8 cellular contexts compared by ENCODE assay signal in genomic region chr19:34172661-34173144, GRCh38. TPM values are rescaled to one million over a fixed set of nuclear protein-coding genes. Genes with fewer than 3 reads are reported as not detected.
DNase-seq lines count a peak whose midpoint lies in the region; ATAC-seq and TF ChIP-seq lines count a peak whose summit lies in the region.

No MANE protein-coding gene starts in this region.

- ATAC-seq in left lobe of liver, result peak; percentile 53

- peak overlapping the region; percentile 64 for H2AFZ ChIP-seq in MM.1S (ENCODE audit: low read length)

- H3K4me3 Mint-ChIP-seq in MCF 10A (ENCODE audit: unreplicated experiment), result peak overlapping the region; percentile 86

- H3K4me1 ChIP-seq in MM.1S (ENCODE audit: low read length), result peaks cover 23% of the 10 kb centered on the region; the same call in 1 of the 2 replicates

- no peaks in the 10 kb centered on the region for H3K9me2 ChIP-seq in MM.1S (replicated peaks; ENCODE audit: insufficient read depth, low read length)

- BruUV-seq in MCF 10A (replicated peaks; lab: Mats Ljungman, UMichigan), result no TSS peak

- H3K9ac ChIP-seq in MM.1S (ENCODE audit: low read length), result peak overlapping the region; percentile 98

- peaks cover 61% of the 10 kb centered on the region for H3K79me2 ChIP-seq in MM.1S (ENCODE audit: low read length)

- peaks cover 14% of the 10 kb centered on the region; the same call in 1 of the 2 replicates for H3F3A ChIP-seq in MM.1S (ENCODE audit: insufficient read depth, low read length)

- no peaks in the 10 kb centered on the region; the same call in 1 of the 2 replicates for H3K36me3 ChIP-seq in MM.1S (replicated peaks; ENCODE audit: insufficient read depth, low read length)

- peaks cover 42% of the 10 kb centered on the region for H3K36me3 Mint-ChIP-seq in MCF 10A (ENCODE audit: insufficient read depth, unreplicated experiment)

- POLR2A ChIA-PET in MCF 10A (lab: Yijun Ruan, JAX), result interaction anchor here (0.7 to 2.9 kb wide), 11 partner anchors 12 to 870 kb away, joined by 3 to 11 read pairs (median 6); partner anchors contain the start of genes CEBPA and UBA2

- H3K4me1 Mint-ChIP-seq in MCF 10A (ENCODE audit: insufficient read depth, unreplicated experiment), result peaks cover 14% of the 10 kb centered on the region

- H3K9me3 Mint-ChIP-seq in MCF 10A (ENCODE audit: unreplicated experiment), result no peaks in the 10 kb centered on the region

- no peaks in the 10 kb centered on the region for H3K9me3 ChIP-seq in MM.1S (replicated peaks; ENCODE audit: insufficient read depth, low read length)

- DNase-seq in NCI-H1694 treated with DMSO at 0.1 percent for 48 hours (lab: John Stamatoyannopoulos, UW) (peak; percentile 50), NCI-H1694 (lab: John Stamatoyannopoulos, UW) (no peak), HCEC 1CT (peak; percentile 13), MM.1S (no peak), MCF 10A (ENCODE audit: unreplicated experiment) (no peak), left lobe of liver (ENCODE audit: low spot score) (no peak), LoVo (ENCODE audit: low spot score) (no peak)
- peak; percentile 36 for DNase-seq in stimulated activated naive CD4-positive, alpha-beta T cell treated with Interleukin-2 at 50 U/mL for 16 hours (lab: John Stamatoyannopoulos, UW)

- CTCF ChIA-PET in MCF 10A (lab: Yijun Ruan, JAX), result interaction anchor here (1.1 to 1.6 kb wide), 3 partner anchors 27 to 48 kb away, joined by 3 to 6 read pairs (median 5); no protein-coding TSS in a partner anchor

- peak overlapping the region; percentile 87 for H3K4me2 ChIP-seq in MM.1S (ENCODE audit: low read depth, low read length)

- peak overlapping the region; percentile 96 for H3K27ac Mint-ChIP-seq in MCF 10A (ENCODE audit: low read depth, unreplicated experiment)

- 0 out of 2 replicates have a peak, but pooled peaks cover 5% of the 10 kb centered on the region for H3K27me3 ChIP-seq in MM.1S (replicated peaks; ENCODE audit: insufficient read depth, low read length)

- TF ChIP-seq CTCF in MM.1S (IDR thresholded peaks at IDR 0.05; ENCODE audit: low read length) (no peak), MCF 10A (IDR thresholded peaks at IDR 0.05; ENCODE audit: unreplicated experiment) (no peak)

- intact Hi-C loops in MCF 10A (cut with micrococcal nuclease), result loop anchor here (2.0 kb wide), 1 partner anchor 48 kb away; no protein-coding TSS in a partner anchor

- peak overlapping the region; percentile 91 for H3K4me3 ChIP-seq in MM.1S (ENCODE audit: low read length)

- peak overlapping the region; percentile 85 for H3K27ac ChIP-seq in MM.1S (ENCODE audit: low read length)

- peaks cover 40% of the 10 kb centered on the region for H4K20me1 ChIP-seq in MM.1S (ENCODE audit: insufficient read depth, low read length)

- H3K27me3 Mint-ChIP-seq in MCF 10A (ENCODE audit: insufficient read depth, unreplicated experiment), result peaks cover 15% of the 10 kb centered on the region

RNA-seq across cellular contexts. Expression of gene LSM14A, which starts 0.4 kb away (rescaled TPM):
- total RNA-seq in MCF 10A (2022) (93.7 and 100 TPM in 2 replicates), left lobe of liver (34.1 TPM)

Comparison
In these comparisons a context has a peak if more than half of its experiments do, and no peak if none do; other contexts are left out.
1. DNase-seq: peak in NCI-H1694 treated with DMSO at 0.1 percent for 48 hours (single experiment), HCEC 1CT (single experiment) and stimulated activated naive CD4-positive, alpha-beta T cell treated with Interleukin-2 at 50 U/mL for 16 hours (single experiment); none in NCI-H1694 (single experiment), MM.1S (single experiment), MCF 10A (single experiment), left lobe of liver (single experiment) and LoVo (single experiment).